21 cellular contexts compared by ENCODE assay signal in the genomic region with DNA sequence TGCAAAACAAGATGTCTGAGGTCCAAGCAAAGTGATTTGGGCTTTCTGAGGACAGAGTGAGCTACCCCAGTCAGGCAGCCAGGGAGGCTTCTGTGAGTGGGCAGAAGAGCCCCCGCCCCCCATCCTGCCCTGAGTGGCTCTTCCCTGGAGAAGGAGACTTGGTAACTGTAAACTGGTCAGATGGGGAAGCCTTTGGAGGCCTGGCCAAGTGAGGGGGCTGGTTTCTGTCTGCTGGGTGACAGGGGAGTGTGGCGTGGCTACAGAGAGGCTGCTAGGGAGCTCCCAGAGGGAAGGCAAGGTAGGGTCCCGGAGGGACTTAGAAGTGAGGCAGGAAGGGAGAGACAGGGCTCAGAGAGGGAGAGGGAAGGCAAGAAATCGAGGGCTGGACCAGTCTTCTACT.
A peak's percentile ranks its signal among the peaks of the same experiment; 100 is the strongest.
DNase-seq lines count a peak whose midpoint lies in the region; ATAC-seq and TF ChIP-seq lines count a peak whose summit lies in the region.
"Had no signal": no experiment of that assay in that cellular context is flagged by ENCODE, and none has a peak within 500 bp of the region (broad histone marks: within the 10 kb centered on the region; RNA-seq: fewer than 3 reads in every experiment).

No MANE protein-coding gene starts in this region.

- no peak for TF ChIP-seq EP300 in transverse colon (IDR thresholded peaks at IDR 0.05; ENCODE audit: low read depth)

- ATAC-seq in mucosa of descending colon (no peak), HG02623 (IDR thresholded peaks at IDR 0.05; ENCODE audit: unreplicated experiment) (no peak)
- ATAC-seq: WTC11 had no signal

- H3K4me1 ChIP-seq in mucosa of descending colon (ENCODE audit: low read depth) (peaks cover 16% of the 10 kb centered on the region), transverse colon (peaks cover 14 to 35% (median 26%) of the 10 kb centered on the region in 4 donors)

- H3K36me3 Mint-ChIP-seq in HFFc6 (ENCODE audit: low read depth) (no peaks in the 10 kb centered on the region), brain (no peaks in the 10 kb centered on the region), glutamatergic neuron (ENCODE audit: unreplicated experiment) (no peaks in the 10 kb centered on the region)
- H3K36me3 Mint-ChIP-seq: WTC11 had no signal

- H3K9me3 ChIP-seq in mucosa of descending colon: no peaks in the 10 kb centered on the region
- H3K9me3 ChIP-seq in transverse colon: no peaks in the 10 kb centered on the region
- H3K9me3 ChIP-seq: right atrium auricular region, testis had no signal

- H3K27me3 Mint-ChIP-seq in HFFc6 (ENCODE audit: insufficient read depth): peaks cover 5% of the 10 kb centered on the region
- no peaks in the 10 kb centered on the region for H3K27me3 Mint-ChIP-seq in brain
- H3K27me3 Mint-ChIP-seq in glutamatergic neuron (ENCODE audit: unreplicated experiment): peaks cover 8% of the 10 kb centered on the region

- H3K27me3 ChIP-seq in transverse colon: no peaks in the 10 kb centered on the region
- H3K27me3 ChIP-seq: right atrium auricular region, testis had no signal

- H3K4me3 Mint-ChIP-seq in HFFc6 (0 out of 2 replicates have a peak overlapping the region, but pooled peaks have one; percentile 5), brain (no peak overlapping the region), glutamatergic neuron (ENCODE audit: unreplicated experiment) (no peak overlapping the region)
- H3K4me3 Mint-ChIP-seq: WTC11 had no signal

- peaks cover 85% of the 10 kb centered on the region for H3K4me1 Mint-ChIP-seq in HFFc6 (ENCODE audit: low read depth)
- H3K4me1 Mint-ChIP-seq in brain: peaks cover 31% of the 10 kb centered on the region
- no peaks in the 10 kb centered on the region for H3K4me1 Mint-ChIP-seq in glutamatergic neuron (ENCODE audit: low read depth, unreplicated experiment)

- intact Hi-C loops in mucosa of descending colon (cut with DNase I, micrococcal nuclease): loop anchor here (10.0 kb wide), 2 partner anchors 251 to 261 kb away; partner anchors contain the start of gene ZFP36L2 (in 1 of the 2)
- intact Hi-C loops in transverse colon (cut with DNase I; ENCODE audit: low total_unique reads): loop anchor here (2.0 to 10.0 kb wide), 2 partner anchors 253 to 511 kb away; partner anchors contain the start of gene ZFP36L2

- peak overlapping the region; percentile 84 for H3K27ac Mint-ChIP-seq in HFFc6
- peak overlapping the region in 3 of 5 experiments; percentile 53 to 74 (median 53) for H3K27ac Mint-ChIP-seq in brain
- no peak overlapping the region for H3K27ac Mint-ChIP-seq in glutamatergic neuron (ENCODE audit: unreplicated experiment)
- H3K27ac Mint-ChIP-seq: WTC11 had no signal

- 72 to 80% methylated on average over 1 to 4 of the region's 4 CpGs for WGBS in transverse colon (ENCODE audit: low coverage in 1 of 2), 2 donors

- no peak for DNase-seq in HFFc6
- peak in 2 of 3 donors; percentile 28 to 35 for DNase-seq in mucosa of descending colon
- no peak for DNase-seq in transverse colon
- no peak for DNase-seq in glutamatergic neuron
- no peak for DNase-seq in RKO (ENCODE audit: low spot score)
- DNase-seq: activated gamma-delta T cell treated with Interleukin-2 at 50 U/mL for 16 hours, DMS79, head of caudate nucleus, KBM-7, NCI-H1048, NCI-H774, nephron progenitor cell, T-helper 1 cell, testis had no signal

- no peaks in the 10 kb centered on the region for H3K9me3 Mint-ChIP-seq in HFFc6
- peaks cover 0 to 5% (median 0%) of the 10 kb centered on the region in 5 experiments for H3K9me3 Mint-ChIP-seq in brain
- peaks cover 2% of the 10 kb centered on the region for H3K9me3 Mint-ChIP-seq in glutamatergic neuron (ENCODE audit: unreplicated experiment)

- TF ChIP-seq CTCF in HFFc6 (IDR thresholded peaks at IDR 0.05) (no peak), brain (conservative IDR thresholded peaks at IDR 0.05) (no peak), mucosa of descending colon (IDR thresholded peaks at IDR 0.05) (no peak), transverse colon (IDR thresholded peaks at IDR 0.05) (no peak), glutamatergic neuron (IDR thresholded peaks at IDR 0.05; ENCODE audit: partially characterized antibody, unreplicated experiment) (no peak)

- H3K36me3 ChIP-seq in mucosa of descending colon (ENCODE audit: low read depth): no peaks in the 10 kb centered on the region
- H3K36me3 ChIP-seq in transverse colon: no peaks in the 10 kb centered on the region
- H3K36me3 ChIP-seq: right atrium auricular region had no signal

- in situ Hi-C loops in transverse colon (cut with MboI; ENCODE audit: low pct_ligation_motif_present in 1 of 4, low pct_unique_long_range_greater_than_20kb in 1 of 4, low sequenced_read_pairs in 3 of 4): loop anchor here (10.0 to 25.0 kb wide), 4 partner anchors 151 to 514 kb away; no protein-coding TSS in a partner anchor

- peak overlapping the region in 3 of 4 donors; percentile 3 to 81 (median 69) for H3K27ac ChIP-seq in transverse colon
- H3K27ac ChIP-seq: C4-2B had no signal

- H3K4me3 ChIP-seq in mucosa of descending colon: no peak overlapping the region
- no peak overlapping the region for H3K4me3 ChIP-seq in transverse colon
- H3K4me3 ChIP-seq: coronary artery, lung, right atrium auricular region, testis had no signal

- no peak for TF ChIP-seq POLR2A in transverse colon (IDR thresholded peaks at IDR 0.05)

Comparison
In these comparisons a context has a peak if more than half of its experiments do, and no peak if none do; other contexts are left out.
1. DNase-seq: peak in mucosa of descending colon (2 of 3); none in HFFc6 (single experiment), transverse colon (single experiment), glutamatergic neuron (single experiment) and RKO (single experiment).